Comparison of ENCODE assay signal across 20 cellular contexts in genomic region chr1:72119491-72119890, GRCh38.
DNase-seq lines count a peak whose midpoint lies in the region; TF ChIP-seq lines count a peak whose summit lies in the region.
"Had no signal": no experiment of that assay in that cellular context is flagged by ENCODE, and none has a peak within 500 bp of the region (broad histone marks: within the 10 kb centered on the region; RNA-seq: fewer than 3 reads in every experiment).

No MANE protein-coding gene starts in this region.

- no peaks in the 10 kb centered on the region for H3K9me3 Mint-ChIP-seq in activated naive CD8-positive, alpha-beta T cell treated with anti-CD3 and anti-CD28 coated beads for 36 hours
- H3K9me3 Mint-ChIP-seq: CD4-positive, alpha-beta T cell had no signal

- H3K27me3 ChIP-seq in tibial nerve (no peaks in the 10 kb centered on the region), hepatocyte (no peaks in the 10 kb centered on the region)
- H3K27me3 ChIP-seq: BE2C; BLaER1 treated with 17β-estradiol and CSF1 and Interleukin-3, amounts not matched to agents 10 nM and 100 nM had no signal

- H3K4me3 Mint-ChIP-seq in activated naive CD8-positive, alpha-beta T cell treated with anti-CD3 and anti-CD28 coated beads for 36 hours, result no peak overlapping the region
- H3K4me3 Mint-ChIP-seq: CD14-positive monocyte; CD4-positive, alpha-beta T cell; CD8-positive, alpha-beta memory T cell had no signal

- H3K27ac ChIP-seq in tibial nerve (peak overlapping the region in 3 of 4 donors; percentile 46 to 91 (median 81)), hepatocyte (no peak overlapping the region)
- H3K27ac ChIP-seq: 22Rv1; BLaER1 treated with 17β-estradiol and CSF1 and Interleukin-3, amounts not matched to agents 10 nM and 100 nM had no signal

- no peaks in the 10 kb centered on the region for H4K20me1 ChIP-seq in hepatocyte (ENCODE audit: insufficient read depth, poor library complexity, severe bottlenecking)
- H4K20me1 ChIP-seq: BLaER1 treated with 17β-estradiol and CSF1 and Interleukin-3, amounts not matched to agents 10 nM and 100 nM had no signal

- TF ChIP-seq EP300 in tibial nerve (IDR thresholded peaks at IDR 0.05), result peak in 1 of 2 donors; percentile 15

- TF ChIP-seq CTCF in tibial nerve (IDR thresholded peaks at IDR 0.05) (no peak), hepatocyte (IDR thresholded peaks at IDR 0.05; ENCODE audit: poor library complexity) (no peak)

- no peak for TF ChIP-seq POLR2A in tibial nerve (IDR thresholded peaks at IDR 0.05)

- no peak overlapping the region for H2AFZ ChIP-seq in hepatocyte

- H3K4me3 ChIP-seq in tibial nerve, result no peak overlapping the region
- no peak overlapping the region for H3K4me3 ChIP-seq in hepatocyte
- H3K4me3 ChIP-seq: BLaER1 treated with 17β-estradiol and CSF1 and Interleukin-3, amounts not matched to agents 10 nM and 100 nM had no signal

- 75 to 76% methylated on average over 1 of the region's 1 CpG for WGBS in tibial nerve, 2 donors
- 87% methylated on average over 1 of the region's 1 CpG for WGBS in hepatocyte (ENCODE audit: low lambda C conversion rate, missing lambda C conversion rate)

- no peaks in the 10 kb centered on the region for H3K4me1 Mint-ChIP-seq in activated naive CD8-positive, alpha-beta T cell treated with anti-CD3 and anti-CD28 coated beads for 36 hours
- H3K4me1 Mint-ChIP-seq: CD14-positive monocyte; CD8-positive, alpha-beta memory T cell had no signal

- H3K36me3 ChIP-seq in tibial nerve, result no peaks in the 10 kb centered on the region
- H3K36me3 ChIP-seq in hepatocyte (replicated peaks; ENCODE audit: insufficient read depth, low read depth), result no peaks in the 10 kb centered on the region
- H3K36me3 ChIP-seq: BE2C; BLaER1 treated with 17β-estradiol and CSF1 and Interleukin-3, amounts not matched to agents 10 nM and 100 nM had no signal

- H3K27ac Mint-ChIP-seq in activated naive CD8-positive, alpha-beta T cell treated with anti-CD3 and anti-CD28 coated beads for 36 hours, result no peak overlapping the region
- H3K27ac Mint-ChIP-seq: CD14-positive monocyte; CD4-positive, alpha-beta T cell; CD8-positive, alpha-beta memory T cell had no signal

- H3K79me2 ChIP-seq in hepatocyte, result no peaks in the 10 kb centered on the region

- no peaks in the 10 kb centered on the region for H3K36me3 Mint-ChIP-seq in activated naive CD8-positive, alpha-beta T cell treated with anti-CD3 and anti-CD28 coated beads for 36 hours
- H3K36me3 Mint-ChIP-seq: CD14-positive monocyte; CD8-positive, alpha-beta memory T cell had no signal

- peaks cover 5 to 52% (median 11%) of the 10 kb centered on the region in 4 donors for H3K4me1 ChIP-seq in tibial nerve
- no peaks in the 10 kb centered on the region for H3K4me1 ChIP-seq in hepatocyte (ENCODE audit: insufficient read depth)

- H3K9me2 ChIP-seq in hepatocyte (replicated peaks; ENCODE audit: insufficient read depth), result no peaks in the 10 kb centered on the region

- intact Hi-C loops in head of caudate nucleus (cut with DNase I), result no loop called here

- H3K4me2 ChIP-seq in hepatocyte, result no peak overlapping the region
- H3K4me2 ChIP-seq: BLaER1 treated with 17β-estradiol and CSF1 and Interleukin-3, amounts not matched to agents 10 nM and 100 nM had no signal

- DNase-seq in DMS 273 (lab: John Stamatoyannopoulos, UW; ENCODE audit: unreplicated experiment), result peak; percentile 23
- no peak for DNase-seq in DMS 273 treated with DMSO at 0.1 percent for 48 hours (lab: John Stamatoyannopoulos, UW)
- peak; percentile 49 for DNase-seq in NCI-H446 treated with DMSO at 0.1 percent for 48 hours (lab: John Stamatoyannopoulos, UW)
- peak; percentile 81 for DNase-seq in myocyte (ENCODE audit: low read depth)
- DNase-seq in tibial nerve (ENCODE audit: low spot score in 2 of 2), result no peak
- DNase-seq in hepatocyte (ENCODE audit: low spot score), result no peak
- DNase-seq in activated naive CD8-positive, alpha-beta T cell treated with anti-CD3 and anti-CD28 coated beads for 36 hours, result no peak
- DNase-seq in head of caudate nucleus, result no peak
- DNase-seq: AML-193; BE2C; CD4-positive, alpha-beta T cell; CD8-positive, alpha-beta memory T cell; DMS153; DND-41; GOT3; H7; HCEC 1CT had no signal

- H3K27me3 Mint-ChIP-seq in activated naive CD8-positive, alpha-beta T cell treated with anti-CD3 and anti-CD28 coated beads for 36 hours, result no peaks in the 10 kb centered on the region
- H3K27me3 Mint-ChIP-seq: CD4-positive, alpha-beta T cell; CD8-positive, alpha-beta memory T cell had no signal

- H3K9me3 ChIP-seq in tibial nerve (no peaks in the 10 kb centered on the region), hepatocyte (ENCODE audit: low read depth) (no peaks in the 10 kb centered on the region)
- H3K9me3 ChIP-seq: BE2C; BLaER1 treated with 17β-estradiol and CSF1 and Interleukin-3, amounts not matched to agents 10 nM and 100 nM had no signal

Comparison
In these comparisons a context has a peak if more than half of its experiments do, and no peak if none do; other contexts are left out.
1. DNase-seq: peak in DMS 273 (single experiment), NCI-H446 treated with DMSO at 0.1 percent for 48 hours (single experiment) and myocyte (single experiment); none in DMS 273 treated with DMSO at 0.1 percent for 48 hours (single experiment), tibial nerve (0 of 2), hepatocyte (single experiment), activated naive CD8-positive, alpha-beta T cell treated with anti-CD3 and anti-CD28 coated beads for 36 hours (single experiment) and head of caudate nucleus (0 of 42).